ENCODE assay signal across 8 cellular contexts in genomic region chr11:21894492-21894891, GRCh38.
"Had no signal": no experiment of that assay in that cellular context is flagged by ENCODE, and none has a peak within 500 bp of the region (broad histone marks: within the 10 kb centered on the region; RNA-seq: fewer than 3 reads in every experiment).

No MANE protein-coding gene starts in this region.

- H3K4me3 ChIP-seq: GM23248, HAP-1, K562 had no signal

- H3K27ac Mint-ChIP-seq: HFFc6 had no signal

- H3K9me3 ChIP-seq: HAP-1 had no signal

- H3K9ac ChIP-seq: GM23248 had no signal

- H2AFZ ChIP-seq: GM23248 had no signal

- H3K36me3 ChIP-seq: HAP-1 had no signal

- H3K27ac ChIP-seq: GM23248 had no signal

- DNase-seq: GM23248, GOT3, H7, HFFc6, IMR-90 had no signal

- H3K4me3 Mint-ChIP-seq: HFFc6 had no signal

- ATAC-seq: HCT116, K562 had no signal
